Comparison of ENCODE assay signal across 15 cellular contexts in genomic region chr4:149008415-149009025, GRCh38.
"Had no signal": no experiment of that assay in that cellular context is flagged by ENCODE, and none has a peak within 500 bp of the region (broad histone marks: within the 10 kb centered on the region; RNA-seq: fewer than 3 reads in every experiment).

No MANE protein-coding gene starts in this region.

- H3K27ac Mint-ChIP-seq: activated CD4-positive, alpha-beta T cell treated with anti-CD3 and anti-CD28 coated beads, Interleukin-2, amount 10 ng/mL, durations not matched to agents 7 days and 5 days; activated naive CD4-positive, alpha-beta T cell treated with anti-CD3 and anti-CD28 coated beads for 36 hours; naive B cell; stimulated activated naive B cell treated with anti-CD40 and anti-IgM and Interleukin-4, amounts not matched to agents 10 μg/mL and 1 μg/mL and 100 μg/mL, for 72 hours had no signal

- H3K9me3 Mint-ChIP-seq: activated CD4-positive, alpha-beta T cell treated with anti-CD3 and anti-CD28 coated beads, Interleukin-2, amount 10 ng/mL, durations not matched to agents 7 days and 5 days; activated T-cell treated with anti-CD3 and anti-CD28 coated beads, Interleukin-2, amount 50 U/mL, for 4 hours had no signal

- ATAC-seq: activated T-cell treated with anti-CD3 and anti-CD28 coated beads, Interleukin-2, amount 50 U/mL, for 4 hours; left colon; sciatic nerve; stimulated activated naive B cell treated with anti-CD40 and anti-IgM and Interleukin-4, amounts not matched to agents 10 μg/mL and 1 μg/mL and 100 μg/mL, for 72 hours had no signal

- DNase-seq: activated CD4-positive, alpha-beta T cell treated with anti-CD3 and anti-CD28 coated beads, Interleukin-2, amount 10 ng/mL, durations not matched to agents 7 days and 5 days; activated CD8-positive, alpha-beta memory T cell treated with anti-CD3 and anti-CD28 coated beads, Interleukin-2, amount 50 U/mL, for 4 hours; activated naive CD4-positive, alpha-beta T cell treated with anti-CD3 and anti-CD28 coated beads for 36 hours; activated T-cell treated with anti-CD3 and anti-CD28 coated beads, Interleukin-2, amount 50 U/mL, for 4 hours; anterior cingulate cortex; cerebellar nuclear complex; effector memory CD4-positive, alpha-beta T cell; esophagus squamous epithelium; left colon; mammary epithelial cell; naive B cell; stimulated activated naive B cell treated with anti-CD40 and anti-IgM and Interleukin-4, amounts not matched to agents 10 μg/mL and 1 μg/mL and 100 μg/mL, for 72 hours; T-helper 1 cell; T-helper 9 cell had no signal

- H3K36me3 ChIP-seq: esophagus squamous epithelium had no signal

- H3K4me3 ChIP-seq: esophagus squamous epithelium had no signal

- H3K4me3 Mint-ChIP-seq: activated CD4-positive, alpha-beta T cell treated with anti-CD3 and anti-CD28 coated beads, Interleukin-2, amount 10 ng/mL, durations not matched to agents 7 days and 5 days; activated naive CD4-positive, alpha-beta T cell treated with anti-CD3 and anti-CD28 coated beads for 36 hours; activated T-cell treated with anti-CD3 and anti-CD28 coated beads, Interleukin-2, amount 50 U/mL, for 4 hours; naive B cell; stimulated activated naive B cell treated with anti-CD40 and anti-IgM and Interleukin-4, amounts not matched to agents 10 μg/mL and 1 μg/mL and 100 μg/mL, for 72 hours had no signal

- H3K36me3 Mint-ChIP-seq: stimulated activated naive B cell treated with anti-CD40 and anti-IgM and Interleukin-4, amounts not matched to agents 10 μg/mL and 1 μg/mL and 100 μg/mL, for 72 hours had no signal

- H3K4me1 Mint-ChIP-seq: activated CD4-positive, alpha-beta T cell treated with anti-CD3 and anti-CD28 coated beads, Interleukin-2, amount 10 ng/mL, durations not matched to agents 7 days and 5 days; naive B cell; stimulated activated naive B cell treated with anti-CD40 and anti-IgM and Interleukin-4, amounts not matched to agents 10 μg/mL and 1 μg/mL and 100 μg/mL, for 72 hours had no signal

- H3K27me3 ChIP-seq: esophagus squamous epithelium had no signal

- H3K27ac ChIP-seq: esophagus squamous epithelium had no signal

- H3K27me3 Mint-ChIP-seq: activated CD4-positive, alpha-beta T cell treated with anti-CD3 and anti-CD28 coated beads, Interleukin-2, amount 10 ng/mL, durations not matched to agents 7 days and 5 days; stimulated activated naive B cell treated with anti-CD40 and anti-IgM and Interleukin-4, amounts not matched to agents 10 μg/mL and 1 μg/mL and 100 μg/mL, for 72 hours had no signal

- H3K4me1 ChIP-seq: esophagus squamous epithelium had no signal
